In genomic region chr2:11771971-11772615, GRCh38 we compare ENCODE assay signal across 1 cellular context.
TF ChIP-seq lines count a peak whose summit lies in the region.

No MANE protein-coding gene starts in this region.

TF ChIP-seq in K562, 482 proteins besides CTCF, POLR2A, EP300 and RAD21 (continued from another document):
- TF ChIP-seq STAT6 (CRISPR knock-in tag; IDR thresholded peaks at IDR 0.05) (no peak), PHTF2 (CRISPR knock-in tag; IDR thresholded peaks at IDR 0.05) (no peak), TSHZ1 (CRISPR knock-in tag; IDR thresholded peaks at IDR 0.05) (no peak)
